15 cellular contexts compared by ENCODE assay signal in the genomic region with DNA sequence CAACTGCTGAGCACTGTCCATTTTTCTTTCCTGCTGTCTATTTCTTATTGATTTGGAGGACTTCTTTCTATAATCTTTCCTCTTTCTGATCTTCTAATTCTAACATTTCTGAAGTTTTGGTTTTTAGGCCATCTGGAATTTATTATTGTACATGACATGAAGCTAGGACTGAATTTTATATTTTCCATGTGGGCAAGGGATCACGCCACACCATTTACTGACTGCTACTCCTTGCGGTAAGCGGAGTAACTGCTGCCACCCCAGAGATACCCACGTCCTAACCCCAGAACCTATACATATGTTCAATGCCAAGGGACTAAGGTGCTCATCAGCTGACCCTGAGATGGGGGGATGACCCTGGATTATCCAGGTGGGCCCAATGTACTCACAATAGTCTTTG.
A peak's percentile ranks its signal among the peaks of the same experiment; 100 is the strongest.
DNase-seq lines count a peak whose midpoint lies in the region; ATAC-seq and TF ChIP-seq lines count a peak whose summit lies in the region.
"Had no signal": no experiment of that assay in that cellular context is flagged by ENCODE, and none has a peak within 500 bp of the region (broad histone marks: within the 10 kb centered on the region; RNA-seq: fewer than 3 reads in every experiment).

No MANE protein-coding gene starts in this region.

- peaks cover 28% of the 10 kb centered on the region for H3K4me1 ChIP-seq in body of pancreas

- 91% methylated on average over 4 of the region's 4 CpGs for WGBS in body of pancreas, 2 donors

- H3K4me1 Mint-ChIP-seq in type B pancreatic cell (ENCODE audit: unreplicated experiment): no peaks in the 10 kb centered on the region
- H3K4me1 Mint-ChIP-seq: B cell had no signal

- H3K4me3 Mint-ChIP-seq in type B pancreatic cell: no peak overlapping the region
- H3K4me3 Mint-ChIP-seq: B cell; CD8-positive, alpha-beta T cell had no signal

- peak; percentile 17 for TF ChIP-seq CTCF in AG09309 (IDR thresholded peaks at IDR 0.05; ENCODE audit: control insufficient read depth, insufficient read depth, low read depth, low read length, missing control alignments)
- no peak for TF ChIP-seq CTCF in body of pancreas (IDR thresholded peaks at IDR 0.05)
- no peak for TF ChIP-seq CTCF in foreskin fibroblast (IDR thresholded peaks at IDR 0.05; ENCODE audit: low read depth, low read length)
- TF ChIP-seq CTCF in type B pancreatic cell (conservative IDR thresholded peaks at IDR 0.05): no peak

- peak; percentile 5 for ATAC-seq in body of pancreas
- ATAC-seq in GM21529 (IDR thresholded peaks at IDR 0.05; ENCODE audit: unreplicated experiment): no peak
- ATAC-seq in GM21447 (IDR thresholded peaks at IDR 0.05; ENCODE audit: unreplicated experiment): no peak
- ATAC-seq: CD8-positive, alpha-beta T cell; HCT116 had no signal

- no peaks in the 10 kb centered on the region for H3K27me3 ChIP-seq in body of pancreas

- H3K27ac ChIP-seq in body of pancreas: peak overlapping the region; percentile 39 to 66 (median 56)
- H3K27ac ChIP-seq: 22Rv1, C4-2B, GM23248, HL-60 had no signal

- no peaks in the 10 kb centered on the region for H3K9me3 ChIP-seq in body of pancreas

- no peak overlapping the region for H3K27ac Mint-ChIP-seq in type B pancreatic cell
- H3K27ac Mint-ChIP-seq: B cell; CD8-positive, alpha-beta T cell had no signal

- no peaks in the 10 kb centered on the region for H3K9me3 Mint-ChIP-seq in type B pancreatic cell

- DNase-seq in AG09309 (ENCODE audit: low read depth) (no peak), body of pancreas (no peak), foreskin fibroblast (peak; percentile 28 to 65), type B pancreatic cell (ENCODE audit: extremely low spot score, unreplicated experiment) (peak; percentile 31), NCI-H446 (lab: John Stamatoyannopoulos, UW) (no peak)
- DNase-seq: CD8-positive, alpha-beta T cell; COR-L47; GM23248 had no signal

- H3K4me3 ChIP-seq in AG09309 (ENCODE audit: control insufficient read depth, low read depth, low read length) (no peak overlapping the region), body of pancreas (no peak overlapping the region), foreskin fibroblast (ENCODE audit: low read depth in 1 of 2, low read length in 2 of 2) (no peak overlapping the region)
- H3K4me3 ChIP-seq: GM23248 had no signal

- intact Hi-C loops in body of pancreas (cut with DNase I): no loop called here

- peaks cover 21% of the 10 kb centered on the region for H3K36me3 Mint-ChIP-seq in type B pancreatic cell

- TF ChIP-seq POLR2A in body of pancreas (IDR thresholded peaks at IDR 0.05): no peak

- H3K27me3 Mint-ChIP-seq in type B pancreatic cell: no peaks in the 10 kb centered on the region
- H3K27me3 Mint-ChIP-seq: B cell had no signal

- H3K36me3 ChIP-seq in body of pancreas (replicated peaks in 1 of 2; ENCODE audit: insufficient read depth in 1 of 2, low read depth in 2 of 2): no peaks in the 10 kb centered on the region

Comparison
In these comparisons a context has a peak if more than half of its experiments do, and no peak if none do; other contexts are left out.
1. DNase-seq: peak in foreskin fibroblast (2 of 2) and type B pancreatic cell (single experiment); none in AG09309 (single experiment), body of pancreas (0 of 4) and NCI-H446 (0 of 2).